ENCODE assay signal across 9 cellular contexts in the genomic region with DNA sequence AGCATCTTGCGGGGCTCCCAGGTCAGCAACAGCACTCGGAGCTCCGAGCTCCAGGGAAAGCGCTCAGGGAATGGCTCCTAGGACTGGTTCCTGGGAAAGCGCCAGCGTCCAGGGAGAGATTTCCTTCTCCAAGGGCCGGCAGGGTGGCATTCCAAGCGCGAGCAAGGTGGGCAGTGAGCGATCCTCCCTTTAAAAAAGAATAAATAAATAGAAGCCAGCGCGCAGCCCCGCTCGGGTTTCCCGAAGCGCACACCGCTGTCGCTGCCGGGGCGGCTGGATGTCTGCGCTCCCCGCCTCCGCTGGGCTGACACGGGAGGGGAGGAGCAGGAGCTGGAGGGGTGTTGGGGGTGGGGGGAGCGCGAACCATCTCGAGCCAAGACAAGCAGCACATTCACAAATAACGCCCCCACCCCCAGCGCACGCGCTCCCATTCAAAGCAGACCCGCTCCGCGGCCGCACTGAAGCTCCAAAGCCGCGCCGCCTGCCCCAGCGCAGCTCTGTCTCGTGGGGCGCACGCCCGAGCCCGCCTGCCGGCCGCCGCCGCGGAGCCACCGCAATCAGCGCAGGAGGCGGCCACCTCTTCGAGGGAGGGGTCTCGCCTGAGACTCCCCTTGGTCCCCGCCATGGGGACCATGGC.
DNase-seq lines count a peak whose midpoint lies in the region; ATAC-seq lines count a peak whose summit lies in the region.
"Had no signal": no experiment of that assay in that cellular context is flagged by ENCODE, and none has a peak within 500 bp of the region (broad histone marks: within the 10 kb centered on the region; RNA-seq: fewer than 3 reads in every experiment).

No MANE protein-coding gene starts in this region.

- H3K27ac ChIP-seq in HUES64 (ENCODE audit: low read depth, low read length) (no peak overlapping the region), stomach smooth muscle (ENCODE audit: low read length) (no peak overlapping the region)

- H3K36me3 ChIP-seq in HUES64 (ENCODE audit: insufficient read depth, low read length) = no peaks in the 10 kb centered on the region
- no peaks in the 10 kb centered on the region for H3K36me3 ChIP-seq in stomach smooth muscle (ENCODE audit: control insufficient read depth in 2 of 2, insufficient read depth in 2 of 2, low read length in 2 of 2)

- WGBS in HUES64 = under 1% methylated on average over 51 of the region's 55 CpGs

- peak overlapping the region; percentile 47 for H3K4me3 ChIP-seq in HUES64 (ENCODE audit: low read length)
- peak overlapping the region; percentile 73 to 81 for H3K4me3 ChIP-seq in stomach smooth muscle (ENCODE audit: low read length in 2 of 2)

- H3K27me3 ChIP-seq in HUES64 (ENCODE audit: insufficient read depth, low read length) (peaks cover 71% of the 10 kb centered on the region), stomach smooth muscle (ENCODE audit: control insufficient read depth in 1 of 2, insufficient read depth in 2 of 2, low read length in 2 of 2) (peaks cover 0 to 14% of the 10 kb centered on the region in 2 donors)

- H3K9ac ChIP-seq in HUES64 (ENCODE audit: low read depth, low read length) (no peak overlapping the region), stomach smooth muscle (ENCODE audit: low read length in 2 of 2) (peak overlapping the region; percentile 29 to 70)

- ATAC-seq in left lobe of liver = peak; percentile 56
- no peak for ATAC-seq in GM19452 (IDR thresholded peaks at IDR 0.05; ENCODE audit: unreplicated experiment)
- ATAC-seq: activated T-cell treated with anti-CD3 and anti-CD28 coated beads, Interleukin-2, amount 50 U/mL, for 72 hours had no signal

- H3K9me3 ChIP-seq in HUES64 (ENCODE audit: insufficient read depth, low read depth, low read length) (no peaks in the 10 kb centered on the region), stomach smooth muscle (ENCODE audit: control insufficient read depth in 2 of 2, low read length in 2 of 2) (no peaks in the 10 kb centered on the region)

- peak; percentile 7 for DNase-seq in cerebellum (ENCODE audit: low spot score)
- DNase-seq in left lobe of liver (ENCODE audit: low spot score) = no peak
- DNase-seq in germinal center (ENCODE audit: low spot score) = no peak
- no peak for DNase-seq in NCI-H524 treated with DMSO at 0.1 percent for 48 hours (lab: John Stamatoyannopoulos, UW)
- DNase-seq: activated T-cell treated with anti-CD3 and anti-CD28 coated beads, Interleukin-2, amount 50 U/mL, for 72 hours; stimulated activated naive CD4-positive, alpha-beta T cell treated with Interleukin-2 at 50 U/mL for 16 hours had no signal

- H3K4me1 ChIP-seq in HUES64 (ENCODE audit: insufficient read depth, low read length) = no peaks in the 10 kb centered on the region
- H3K4me1 ChIP-seq in stomach smooth muscle (ENCODE audit: control insufficient read depth, insufficient read depth, low read length) = peaks cover 12% of the 10 kb centered on the region
